In genomic region chr7:46557295-46557711, GRCh38 we compare ENCODE assay signal across 12 cellular contexts.
A peak's percentile ranks its signal among the peaks of the same experiment; 100 is the strongest.
DNase-seq lines count a peak whose midpoint lies in the region; ATAC-seq, FAIRE-seq and TF ChIP-seq lines count a peak whose summit lies in the region.
"Had no signal": no experiment of that assay in that cellular context is flagged by ENCODE, and none has a peak within 500 bp of the region (broad histone marks: within the 10 kb centered on the region; RNA-seq: fewer than 3 reads in every experiment).

No MANE protein-coding gene starts in this region.

- no peak overlapping the region for H4K8ac ChIP-seq in H1 (ENCODE audit: extremely low read depth, insufficient read depth, low read length)

- H3K4me3 ChIP-seq in H1 (ENCODE audit: extremely low read depth in 1 of 4, insufficient read depth in 2 of 4, low read depth in 3 of 4, low read length in 4 of 4), result no peak overlapping the region
- H3K4me3 ChIP-seq in mucosa of rectum (ENCODE audit: low read length in 2 of 2), result peak overlapping the region; percentile 15 to 37
- H3K4me3 ChIP-seq: testis had no signal

- H4K5ac ChIP-seq in H1 (ENCODE audit: insufficient read length, low read depth, low read length), result no peak overlapping the region

- TF ChIP-seq EP300 in H1 (IDR thresholded peaks at IDR 0.05; ENCODE audit: borderline replicate concordance in 1 of 2, low read depth in 2 of 2, low read length in 2 of 2), result no peak

- H3K27me3 ChIP-seq in H1 (replicated peaks in 1 of 4; ENCODE audit: control insufficient read depth in 3 of 4, extremely low read depth in 1 of 4, insufficient read depth in 3 of 4, low read length in 3 of 4) (no peaks in the 10 kb centered on the region), mucosa of rectum (ENCODE audit: control insufficient read depth in 2 of 2, insufficient read depth in 2 of 2, low read length in 2 of 2) (no peaks in the 10 kb centered on the region)
- H3K27me3 ChIP-seq: testis had no signal

- H3K4me2 ChIP-seq in H1 (ENCODE audit: insufficient read depth in 1 of 2, low read depth in 2 of 2, low read length in 2 of 2), result no peak overlapping the region
- H3K4me2 ChIP-seq: KMS-11 had no signal

- H3K9me3 ChIP-seq in H1 (ENCODE audit: insufficient read depth in 2 of 2, low read depth in 1 of 2, low read length in 1 of 2) (no peaks in the 10 kb centered on the region), mucosa of rectum (ENCODE audit: control insufficient read depth in 2 of 2, low read length in 2 of 2) (no peaks in the 10 kb centered on the region)
- H3K9me3 ChIP-seq: testis had no signal

- H3K4me1 ChIP-seq in H1 (replicated peaks in 1 of 4; ENCODE audit: control insufficient read depth in 3 of 4, insufficient read depth in 4 of 4, low read length in 3 of 4) (no peaks in the 10 kb centered on the region), mucosa of rectum (ENCODE audit: control insufficient read depth in 2 of 2, insufficient read depth in 2 of 2, low read length in 2 of 2) (peaks cover 6 to 12% of the 10 kb centered on the region in 2 donors)
- H3K4me1 ChIP-seq: testis had no signal

- no peak overlapping the region for H3K56ac ChIP-seq in H1 (replicated peaks; ENCODE audit: insufficient read length, low read depth, low read length)

- POLR2A ChIA-PET in H1 (lab: Charles Lee; ENCODE audit: partially characterized antibody), result interaction anchor here (0.6 kb wide), 1 partner anchor 18 kb away, joined by 3 read pairs; no protein-coding TSS in a partner anchor

- H3K27ac ChIP-seq in H1 (ENCODE audit: low read depth, low read length) (no peak overlapping the region), mucosa of rectum (ENCODE audit: low read depth in 2 of 2, low read length in 2 of 2) (peak overlapping the region; percentile 69 to 85)
- H3K27ac ChIP-seq: KMS-11, testis had no signal

- DNase-seq in Right ventricle myocardium superior (no peak), Right ventricle myocardium inferior (ENCODE audit: missing footprints) (no peak), H1 (ENCODE audit: low read depth in 1 of 2, low spot score in 2 of 2) (no peak), NCI-H1105 treated with DMSO at 0.1 percent for 48 hours (lab: John Stamatoyannopoulos, UW) (no peak), NCI-H146 treated with DMSO at 0.1 percent for 48 hours (lab: John Stamatoyannopoulos, UW; ENCODE audit: unreplicated experiment) (no peak), middle frontal gyrus (ENCODE audit: extremely low spot score, low spot score) (no peak)
- no peak for DNase-seq in effector CD4-positive, alpha-beta T cell
- DNase-seq: activated CD4-positive, alpha-beta T cell treated with anti-CD3 and anti-CD28 coated beads for 4 hours; NCI-H2107; testis had no signal

- H3K23ac ChIP-seq in H1 (ENCODE audit: insufficient read length), result no peak overlapping the region

- H3K23me2 ChIP-seq in H1 (ENCODE audit: low read depth, low read length), result no peaks in the 10 kb centered on the region

- 92% methylated on average over 5 of the region's 5 CpGs; no CpG with 5 or more reads in 1 of the 2 experiments for WGBS in H1 (ENCODE audit: extremely low coverage in 1 of 2, insufficient coverage in 1 of 2, insufficient read length in 1 of 2, insufficient replicate concordance in 2 of 2, low coverage in 1 of 2, low lambda C conversion rate in 2 of 2, missing lambda C conversion rate in 1 of 2), 2 experiments

- intact Hi-C loops in Right ventricle myocardium superior (cut with DNase I), result no loop called here
- intact Hi-C loops in Right ventricle myocardium inferior (cut with DNase I), result no loop called here

- H4K91ac ChIP-seq in H1 (replicated peaks; ENCODE audit: insufficient read length, low read length), result no peak overlapping the region

- TF ChIP-seq CTCF in H1 (IDR thresholded peaks at IDR 0.05; ENCODE audit: control extremely low read depth in 1 of 3, insufficient read depth in 1 of 3, low read depth in 1 of 3, low read length in 3 of 3), result no peak

- ATAC-seq in Right ventricle myocardium superior (ENCODE audit: poor library complexity), result peak; percentile 49
- no peak for ATAC-seq in Right ventricle myocardium inferior

- no peak for FAIRE-seq in H1 (lab: Jason Lieb, UNC)

- no peaks in the 10 kb centered on the region for H3K79me1 ChIP-seq in H1 (ENCODE audit: low read depth, low read length)

- H2BK12ac ChIP-seq in H1 (ENCODE audit: low read depth, low read length), result no peak overlapping the region

- H3K14ac ChIP-seq in H1 (ENCODE audit: insufficient read length), result no peak overlapping the region

- H2BK20ac ChIP-seq in H1 (ENCODE audit: low read length), result no peak overlapping the region

- no peak overlapping the region for H2AK5ac ChIP-seq in H1 (ENCODE audit: low read depth, low read length)

- no peaks in the 10 kb centered on the region for H3K36me3 ChIP-seq in H1 (ENCODE audit: control insufficient read depth in 2 of 4, insufficient read depth in 4 of 4, low read length in 3 of 4)
- no peaks in the 10 kb centered on the region for H3K36me3 ChIP-seq in mucosa of rectum (ENCODE audit: control insufficient read depth in 2 of 2, insufficient read depth in 2 of 2, low read length in 2 of 2)

- no peak overlapping the region for H2BK15ac ChIP-seq in H1 (ENCODE audit: low read length)

- no peak overlapping the region for H2BK5ac ChIP-seq in H1 (ENCODE audit: low read depth, low read length)

- no peak overlapping the region for H3K18ac ChIP-seq in H1 (ENCODE audit: extremely low read depth, low read length)

- TF ChIP-seq RAD21 in H1 (IDR thresholded peaks at IDR 0.05 in 1 of 2, conservative IDR thresholded peaks at IDR 0.05 in 1 of 2; ENCODE audit: low read depth in 2 of 2, low read length in 2 of 2), result no peak

- no peak overlapping the region for H2BK120ac ChIP-seq in H1 (replicated peaks; ENCODE audit: low read depth, low read length)

- H3K9ac ChIP-seq in H1 (replicated peaks in 1 of 4; ENCODE audit: extremely low read depth in 1 of 4, low read depth in 3 of 4, low read length in 3 of 4), result no peak overlapping the region
- peak overlapping the region in 1 of 2 donors; percentile 44 for H3K9ac ChIP-seq in mucosa of rectum (ENCODE audit: low read depth in 1 of 2, low read length in 2 of 2)
- H3K9ac ChIP-seq: KMS-11 had no signal

- no peak overlapping the region for H3K4ac ChIP-seq in H1 (replicated peaks; ENCODE audit: insufficient read length, low read depth, low read length)

- CTCF ChIA-PET in H1 (lab: Charles Lee; ENCODE audit: partially characterized antibody), result interaction anchor here (0.7 kb wide), 1 partner anchor 621 kb away, joined by 3 read pairs; no protein-coding TSS in a partner anchor

- no peaks in the 10 kb centered on the region for H3K79me2 ChIP-seq in H1 (ENCODE audit: control insufficient read depth in 1 of 2, insufficient read depth in 2 of 2, low read length in 2 of 2)

- H4K20me1 ChIP-seq in H1 (replicated peaks in 1 of 2; ENCODE audit: control insufficient read depth in 1 of 2, insufficient read depth in 2 of 2, low read length in 2 of 2), result no peaks in the 10 kb centered on the region

- no peak for TF ChIP-seq POLR2A in H1 (IDR thresholded peaks at IDR 0.05; ENCODE audit: control extremely low read depth in 1 of 2, low read depth in 2 of 2, low read length in 2 of 2)

- 0 out of 2 replicates have a peak overlapping the region, but pooled peaks have one; percentile 53 for H2AFZ ChIP-seq in H1 (ENCODE audit: low read length)

TF ChIP-seq in H1, 55 proteins besides CTCF, POLR2A, EP300 and RAD21:
- TF ChIP-seq TAF7 (optimal IDR thresholded peaks at IDR 0.05; ENCODE audit: borderline replicate concordance, low read depth, low read length), result no peak

Comparison
In these comparisons a context has a peak if more than half of its experiments do, and no peak if none do; other contexts are left out.
1. H3K4me3 ChIP-seq: peak in mucosa of rectum (2 of 2); none in H1 (0 of 4).